In the genomic region with DNA sequence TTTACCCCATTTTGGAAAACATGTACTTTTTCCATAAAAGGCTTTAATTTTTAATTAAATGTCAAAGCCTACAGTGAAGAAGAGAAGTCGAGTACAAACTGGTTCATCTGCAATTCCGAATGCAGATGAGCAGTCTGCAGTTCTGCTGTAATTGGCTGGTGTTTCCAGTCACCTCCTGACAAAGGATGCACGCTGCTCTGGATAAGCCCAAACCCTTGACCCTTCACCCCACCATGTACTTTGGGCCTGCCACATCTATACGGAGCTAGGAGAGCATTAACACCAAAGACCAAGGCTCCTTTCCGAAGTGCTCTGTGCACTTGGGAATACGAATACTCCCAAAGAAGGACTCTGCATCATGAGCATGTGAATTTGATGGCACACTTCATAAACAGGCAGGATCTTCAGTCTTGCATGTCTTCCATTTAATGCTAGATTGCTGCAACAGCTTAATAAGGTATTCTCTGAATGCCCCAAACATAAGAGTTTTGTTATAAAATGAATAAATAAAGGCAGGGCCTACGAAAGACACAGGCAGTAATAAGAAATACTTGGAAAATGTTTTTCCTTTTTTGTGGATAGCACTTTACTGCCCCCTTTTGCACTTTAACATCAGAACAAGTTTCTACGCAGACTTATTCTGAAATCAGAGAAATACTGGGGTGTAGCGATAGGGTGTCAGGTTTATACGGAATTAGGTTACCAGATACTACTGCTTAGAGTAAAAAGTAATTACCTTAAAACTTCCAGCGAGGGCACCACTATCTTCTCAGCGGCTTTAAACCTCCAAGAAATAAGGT, we compare ENCODE assay signal across 11 cellular contexts. TPM values are rescaled to one million over a fixed set of nuclear protein-coding genes. Genes with fewer than 3 reads are reported as not detected.
DNase-seq lines count a peak whose midpoint lies in the region; ATAC-seq, FAIRE-seq and TF ChIP-seq lines count a peak whose summit lies in the region.
"Had no signal": no experiment of that assay in that cellular context is flagged by ENCODE, and none has a peak within 500 bp of the region (broad histone marks: within the 10 kb centered on the region; RNA-seq: fewer than 3 reads in every experiment).

No MANE protein-coding gene starts in this region.

- no peak overlapping the region; the same call in 1 of the 2 replicates for H2BK20ac ChIP-seq in H1 (ENCODE audit: low read length)

- TF ChIP-seq RAD21 in H1 (IDR thresholded peaks at IDR 0.05 in 1 of 2, conservative IDR thresholded peaks at IDR 0.05 in 1 of 2; ENCODE audit: low read depth in 2 of 2, low read length in 2 of 2) (peak; percentile 49 to 50), neural cell (conservative IDR thresholded peaks at IDR 0.05) (peak; percentile 67)

- 72% methylated on average over 12 of the region's 12 CpGs; no CpG with 5 or more reads in 1 of the 2 experiments for WGBS in H1 (ENCODE audit: extremely low coverage in 1 of 2, insufficient coverage in 1 of 2, insufficient read length in 1 of 2, insufficient replicate concordance in 2 of 2, low coverage in 1 of 2, low lambda C conversion rate in 2 of 2, missing lambda C conversion rate in 1 of 2), 2 experiments

- H4K20me1 ChIP-seq in Loucy (ENCODE audit: insufficient read depth, low read length, poor library complexity, severe bottlenecking) (no peaks in the 10 kb centered on the region), H1 (replicated peaks in 1 of 2; ENCODE audit: control insufficient read depth in 1 of 2, insufficient read depth in 2 of 2, low read length in 2 of 2) (peaks cover 0 to 5% of the 10 kb centered on the region in 2 experiments), neural cell (ENCODE audit: insufficient read depth) (no peaks in the 10 kb centered on the region)

- no peaks in the 10 kb centered on the region for H3K23me2 ChIP-seq in H1 (ENCODE audit: low read depth, low read length)

- no peak overlapping the region for H3K14ac ChIP-seq in H1 (ENCODE audit: insufficient read length)

- H3K4me3 ChIP-seq in Loucy (ENCODE audit: low read length, poor library complexity, severe bottlenecking): no peak overlapping the region
- H3K4me3 ChIP-seq in H1 (ENCODE audit: extremely low read depth in 1 of 4, insufficient read depth in 2 of 4, low read depth in 3 of 4, low read length in 4 of 4): no peak overlapping the region
- no peak overlapping the region for H3K4me3 ChIP-seq in neural cell (ENCODE audit: low read length)

- no peak overlapping the region; the same call in 1 of the 2 replicates for H3K18ac ChIP-seq in H1 (ENCODE audit: extremely low read depth, low read length)

- no peak overlapping the region for H3K23ac ChIP-seq in H1 (ENCODE audit: insufficient read length)

- ATAC-seq in GM18867 (IDR thresholded peaks at IDR 0.05; ENCODE audit: unreplicated experiment) (no peak), HG02610 (IDR thresholded peaks at IDR 0.05; ENCODE audit: unreplicated experiment) (no peak)

- no peak overlapping the region for H2AFZ ChIP-seq in Loucy (ENCODE audit: low read length)
- no peak overlapping the region for H2AFZ ChIP-seq in H1 (ENCODE audit: low read length)
- no peak overlapping the region for H2AFZ ChIP-seq in neural cell (ENCODE audit: low read depth, low read length)

- H3K4me2 ChIP-seq in Loucy (ENCODE audit: low read depth, low read length, poor library complexity, severe bottlenecking) (no peak overlapping the region), H1 (ENCODE audit: insufficient read depth in 1 of 2, low read depth in 2 of 2, low read length in 2 of 2) (peak overlapping the region in 1 of 2 experiments; percentile 17; a peak in 2 of 4 replicates), neural cell (ENCODE audit: low read length) (no peak overlapping the region)

- no peaks in the 10 kb centered on the region for H3K79me2 ChIP-seq in Loucy (ENCODE audit: insufficient read depth, low read length)
- H3K79me2 ChIP-seq in H1 (ENCODE audit: control insufficient read depth in 1 of 2, insufficient read depth in 2 of 2, low read length in 2 of 2): peaks cover 0 to 75% of the 10 kb centered on the region in 2 experiments; a peak in 2 of 4 replicates
- peaks cover 100% of the 10 kb centered on the region for H3K79me2 ChIP-seq in neural cell (replicated peaks; ENCODE audit: insufficient read depth, low read length)

- no peaks in the 10 kb centered on the region for H3K9me3 ChIP-seq in Loucy (ENCODE audit: insufficient read depth, low read depth, low read length)
- no peaks in the 10 kb centered on the region for H3K9me3 ChIP-seq in H1 (ENCODE audit: insufficient read depth in 2 of 2, low read depth in 1 of 2, low read length in 1 of 2)
- no peaks in the 10 kb centered on the region for H3K9me3 ChIP-seq in neural cell (ENCODE audit: low read length)

- H3K9me2 ChIP-seq in Loucy (replicated peaks; ENCODE audit: low read depth, low read length) (no peaks in the 10 kb centered on the region), neural cell (ENCODE audit: insufficient read depth, low read length) (no peaks in the 10 kb centered on the region)

- H2BK120ac ChIP-seq in H1 (replicated peaks; ENCODE audit: low read depth, low read length): no peak overlapping the region

- no peaks in the 10 kb centered on the region for H3F3A ChIP-seq in Loucy (ENCODE audit: low read depth)
- H3F3A ChIP-seq in neural cell (ENCODE audit: insufficient read depth, low read length, poor library complexity, severe bottlenecking): peaks cover 3% of the 10 kb centered on the region

- H3K36me3 ChIP-seq in Loucy (ENCODE audit: insufficient read depth, low read length): no peaks in the 10 kb centered on the region
- H3K36me3 ChIP-seq in H1 (ENCODE audit: control insufficient read depth in 2 of 4, insufficient read depth in 4 of 4, low read length in 3 of 4): no peaks in the 10 kb centered on the region
- H3K36me3 ChIP-seq in neural cell (ENCODE audit: insufficient read depth, low read length): no peaks in the 10 kb centered on the region

- CTCF ChIA-PET in H1 (lab: Charles Lee; ENCODE audit: partially characterized antibody): interaction anchor here (1.0 to 1.6 kb wide), 3 partner anchors 9 to 439 kb away, joined by 3 to 4 read pairs (median 3); no protein-coding TSS in a partner anchor

- H3K4me1 ChIP-seq in Loucy (ENCODE audit: insufficient read depth, low read length, poor library complexity, severe bottlenecking) (no peaks in the 10 kb centered on the region), H1 (replicated peaks in 1 of 4; ENCODE audit: control insufficient read depth in 3 of 4, insufficient read depth in 4 of 4, low read length in 3 of 4) (peaks cover 3 to 16% (median 7%) of the 10 kb centered on the region in 4 experiments; a peak in 5 of 7 replicates)

- H3K27ac ChIP-seq in H1 (ENCODE audit: low read depth, low read length) (no peak overlapping the region), neural cell (ENCODE audit: low read length) (no peak overlapping the region)

- H3K9ac ChIP-seq in Loucy (ENCODE audit: low read depth, low read length, poor library complexity, severe bottlenecking) (no peak overlapping the region), H1 (replicated peaks in 1 of 4; ENCODE audit: extremely low read depth in 1 of 4, low read depth in 3 of 4, low read length in 3 of 4) (no peak overlapping the region), neural cell (ENCODE audit: low read length) (no peak overlapping the region)

- no peak for DNase-seq in D721Med (ENCODE audit: insufficient read length, low spot score)
- DNase-seq in H1 (ENCODE audit: low read depth in 1 of 2, low spot score in 2 of 2): no peak
- no peak for DNase-seq in UCSD-AML1 (lab: John Stamatoyannopoulos, UW; ENCODE audit: unreplicated experiment)
- DNase-seq in COLO829 (ENCODE audit: low spot score): no peak
- DNase-seq: activated B cell treated with CpG ODN at 0.5 μM for 24 hours, NCI-H2029 treated with DMSO at 0.1 percent for 48 hours had no signal

- no peak overlapping the region for H4K8ac ChIP-seq in H1 (ENCODE audit: extremely low read depth, insufficient read depth, low read length)

- H2BK5ac ChIP-seq in H1 (ENCODE audit: low read depth, low read length): no peak overlapping the region

- no peak for TF ChIP-seq EP300 in H1 (IDR thresholded peaks at IDR 0.05; ENCODE audit: borderline replicate concordance in 1 of 2, low read depth in 2 of 2, low read length in 2 of 2)
- TF ChIP-seq EP300 in neural cell (conservative IDR thresholded peaks at IDR 0.05; ENCODE audit: poor library complexity, severe bottlenecking): no peak

- TF ChIP-seq POLR2A in H1 (IDR thresholded peaks at IDR 0.05; ENCODE audit: control extremely low read depth in 1 of 2, low read depth in 2 of 2, low read length in 2 of 2): no peak

- FAIRE-seq in D721Med (lab: Jason Lieb, UNC): no peak
- FAIRE-seq in H1 (lab: Jason Lieb, UNC): peak; percentile 19
- FAIRE-seq: GM12891 had no signal

- no peak overlapping the region for H2AK5ac ChIP-seq in H1 (ENCODE audit: low read depth, low read length)

- POLR2A ChIA-PET in H1 (lab: Charles Lee; ENCODE audit: partially characterized antibody): no interaction called here

- TF ChIP-seq CTCF in D721Med (IDR thresholded peaks at IDR 0.05; ENCODE audit: insufficient read depth, missing control alignments) (peak; percentile 8), Loucy (conservative IDR thresholded peaks at IDR 0.05; ENCODE audit: low read length) (peak; percentile 41), H1 (IDR thresholded peaks at IDR 0.05; ENCODE audit: control extremely low read depth in 1 of 3, insufficient read depth in 1 of 3, low read depth in 1 of 3, low read length in 3 of 3) (peak in 1 of 3 experiments; percentile 30; a peak in 2 of 4 replicates), neural cell (IDR thresholded peaks at IDR 0.05; ENCODE audit: poor library complexity, severe bottlenecking) (peak; percentile 58)

- H4K91ac ChIP-seq in H1 (replicated peaks; ENCODE audit: insufficient read length, low read length): no peak overlapping the region

- no peak overlapping the region for H3K56ac ChIP-seq in H1 (replicated peaks; ENCODE audit: insufficient read length, low read depth, low read length)

- H3K27me3 ChIP-seq in Loucy (ENCODE audit: insufficient read depth, low read length, poor library complexity, severe bottlenecking) (no peaks in the 10 kb centered on the region), H1 (replicated peaks in 1 of 4; ENCODE audit: control insufficient read depth in 3 of 4, extremely low read depth in 1 of 4, insufficient read depth in 3 of 4, low read length in 3 of 4) (no peaks in the 10 kb centered on the region), neural cell (ENCODE audit: insufficient read depth, low read depth, low read length) (no peaks in the 10 kb centered on the region)

- H2BK12ac ChIP-seq in H1 (ENCODE audit: low read depth, low read length): no peak overlapping the region

- no peak overlapping the region for H3K4ac ChIP-seq in H1 (replicated peaks; ENCODE audit: insufficient read length, low read depth, low read length)

- H3K79me1 ChIP-seq in H1 (ENCODE audit: low read depth, low read length): no peaks in the 10 kb centered on the region; the same call in 1 of the 2 replicates

- no peak overlapping the region for H2BK15ac ChIP-seq in H1 (ENCODE audit: low read length)

- no peak overlapping the region for H4K5ac ChIP-seq in H1 (ENCODE audit: insufficient read length, low read depth, low read length)

RNA-seq across cellular contexts. Expression of a gene that starts 15.1 kb away (rescaled TPM):
- total RNA-seq in H1 (2021; fragmentation: NEBNext Ultra II Directional; extraction: Animal tissue kit (Norgen Biotek cat#: 25700)): 10.3 and 12.0 TPM in 2 replicates
- polyA plus RNA-seq in H1 (2011; rRNA removed) (7.5 and 8.2 TPM in 2 replicates), neural cell (52.0 and 53.1 TPM in 2 replicates)
- 6.7 TPM for polyA plus RNA-seq in H1 (2011; cell fraction: cytosol; rRNA removed)
- polyA plus RNA-seq in H1 (2011; cell fraction: nucleus; rRNA removed): 11.5 TPM
- 9.7 to 11.3 TPM (median 10.9 TPM) in 4 replicates for polyA plus RNA-seq in H1 (2012, experiment 1 of 2)
- 2.6 TPM for polyA plus RNA-seq in H1 (2012, experiment 2 of 2)
- polyA plus RNA-seq in H1 (2013, experiment 1 of 2): 11.1 TPM
- polyA plus RNA-seq in H1 (2013, experiment 2 of 2): 13.3 TPM
- 13.7 and 16.9 TPM in 2 replicates for polyA minus RNA-seq in H1 (2011; rRNA and poly(A)+ RNA removed)
- polyA minus RNA-seq in H1 (2011; cell fraction: cytosol; rRNA and poly(A)+ RNA removed): 10.5 TPM
- 14.8 TPM for polyA minus RNA-seq in H1 (2011; cell fraction: nucleus; rRNA and poly(A)+ RNA removed)
- polyA minus RNA-seq in neural cell: 103 and 111 TPM in 2 replicates

RNA-seq across cellular contexts. Expression of a gene that starts 47.5 kb away (rescaled TPM):
- 81.2 and 84.9 TPM in 2 replicates for total RNA-seq in H1 (2021; fragmentation: NEBNext Ultra II Directional; extraction: Animal tissue kit (Norgen Biotek cat#: 25700))
- polyA plus RNA-seq in H1 (2011; rRNA removed): 45.8 and 47.8 TPM in 2 replicates
- polyA plus RNA-seq in H1 (2011; cell fraction: cytosol; rRNA removed): 113 TPM
- 118 TPM for polyA plus RNA-seq in H1 (2011; cell fraction: nucleus; rRNA removed)
- polyA plus RNA-seq in H1 (2012, experiment 1 of 2): 116 to 200 TPM (median 127 TPM) in 4 replicates
- polyA plus RNA-seq in H1 (2012, experiment 2 of 2): 13.9 TPM
- polyA plus RNA-seq in H1 (2013, experiment 1 of 2): 157 TPM
- 139 TPM for polyA plus RNA-seq in H1 (2013, experiment 2 of 2)
- polyA minus RNA-seq in H1 (2011; rRNA and poly(A)+ RNA removed): 13.4 and 21.1 TPM in 2 replicates
- 31.6 TPM for polyA minus RNA-seq in H1 (2011; cell fraction: cytosol; rRNA and poly(A)+ RNA removed)
- polyA minus RNA-seq in H1 (2011; cell fraction: nucleus; rRNA and poly(A)+ RNA removed): 56.3 TPM
- polyA plus RNA-seq in neural cell: 943 and 967 TPM in 2 replicates
- 251 and 267 TPM in 2 replicates for polyA minus RNA-seq in neural cell
